In the genomic region with DNA sequence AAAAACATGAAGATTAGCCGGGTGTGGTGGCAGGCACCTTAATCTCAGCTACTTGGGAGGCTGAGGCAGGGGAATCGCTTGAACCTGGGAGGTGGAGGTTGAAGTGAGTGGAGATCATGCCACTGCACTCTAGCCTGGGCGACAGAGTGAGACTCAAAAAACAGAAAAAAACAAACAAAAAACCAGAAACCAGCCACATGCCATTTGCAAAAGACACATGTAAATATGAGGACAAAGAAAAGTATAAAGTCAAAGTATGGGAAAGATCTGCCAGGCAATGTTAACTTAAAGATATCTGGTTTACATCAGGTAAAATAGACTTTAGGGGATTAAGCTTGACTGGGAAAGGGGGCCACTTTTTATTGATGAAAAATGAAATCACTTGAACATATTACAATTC, we compare ENCODE assay signal across 19 cellular contexts.
"Had no signal": no experiment of that assay in that cellular context is flagged by ENCODE, and none has a peak within 500 bp of the region (broad histone marks: within the 10 kb centered on the region; RNA-seq: fewer than 3 reads in every experiment).

No MANE protein-coding gene starts in this region.

- H3K27ac Mint-ChIP-seq: memory B cell had no signal

- H3K4me3 Mint-ChIP-seq: memory B cell; natural killer cell; stimulated activated naive CD8-positive, alpha-beta T cell treated with anti-CD3 and anti-CD28 coated beads, Interleukin-15, amount 100 ng/mL, for 72 hours had no signal

- H3K27ac ChIP-seq: hepatocyte, parathyroid adenoma, SJSA1, suprapubic skin, transverse colon had no signal

- H3K36me3 ChIP-seq: uterus had no signal

- H3K27me3 Mint-ChIP-seq: memory B cell; stimulated activated naive CD8-positive, alpha-beta T cell treated with anti-CD3 and anti-CD28 coated beads, Interleukin-15, amount 100 ng/mL, for 72 hours had no signal

- H3K9me3 Mint-ChIP-seq: memory B cell; natural killer cell; stimulated activated naive CD8-positive, alpha-beta T cell treated with anti-CD3 and anti-CD28 coated beads, Interleukin-15, amount 100 ng/mL, for 72 hours had no signal

- DNase-seq: activated CD4-positive, alpha-beta T cell treated with anti-CD3 and anti-CD28 coated beads for 48 hours; activated CD8-positive, alpha-beta memory T cell treated with anti-CD3 and anti-CD28 coated beads for 24 hours; activated CD8-positive, alpha-beta memory T cell treated with anti-CD3 and anti-CD28 coated beads, Interleukin-2, amount 50 U/mL, for 48 hours; activated naive CD4-positive, alpha-beta T cell; dermis blood vessel endothelial cell; effector memory CD4-positive, alpha-beta T cell; mucosa of descending colon; natural killer cell; stimulated activated CD4-positive, alpha-beta T cell treated with anti-CD3 and anti-CD28 coated beads, Interleukin-12 subunit alpha, Interleukin-12 subunit beta, amount 100 ng/mL, for 4 hours; stimulated activated CD4-positive, alpha-beta T cell treated with anti-CD3 and anti-CD28 coated beads, Interleukin-1b, Interleukin-23, amount 100 ng/mL, for 48 hours; stimulated activated CD8-positive, alpha-beta memory T cell treated with anti-CD3 and anti-CD28 coated beads, Interleukin-4, amount 100 ng/mL, for 48 hours; stimulated activated naive CD8-positive, alpha-beta T cell treated with anti-CD3 and anti-CD28 coated beads, Interleukin-15, amount 100 ng/mL, for 72 hours; transverse colon; uterus had no signal

- ATAC-seq: mucosa of descending colon; natural killer cell; stimulated activated naive CD8-positive, alpha-beta T cell treated with anti-CD3 and anti-CD28 coated beads, Interleukin-15, amount 100 ng/mL, for 72 hours had no signal

- H3K4me3 ChIP-seq: hepatocyte, mucosa of descending colon, SJSA1, suprapubic skin, transverse colon, uterus had no signal

- H3K27me3 ChIP-seq: hepatocyte, SJSA1, suprapubic skin, transverse colon, uterus had no signal

- H3K9me3 ChIP-seq: mucosa of descending colon, SJSA1, suprapubic skin, transverse colon, uterus had no signal

- H3K4me1 ChIP-seq: parathyroid adenoma had no signal
